ENCODE assay signal across 7 cellular contexts in genomic region chr18:51385270-51385669, GRCh38.
"Had no signal": no experiment of that assay in that cellular context is flagged by ENCODE, and none has a peak within 500 bp of the region (broad histone marks: within the 10 kb centered on the region; RNA-seq: fewer than 3 reads in every experiment).

No MANE protein-coding gene starts in this region.

- DNase-seq: GM23248, H7, HFFc6, KBM-7 had no signal

- H3K27me3 Mint-ChIP-seq: IgD-negative memory B cell had no signal

- H3K27ac ChIP-seq: GM23248, HL-60 had no signal

- H3K4me3 ChIP-seq: GM23248, HAP-1 had no signal

- H3K4me3 Mint-ChIP-seq: HFFc6, IgD-negative memory B cell had no signal

- H3K36me3 ChIP-seq: HAP-1 had no signal

- H2AFZ ChIP-seq: GM23248 had no signal

- H3K9me3 Mint-ChIP-seq: HFFc6, IgD-negative memory B cell had no signal

- H3K4me1 ChIP-seq: HAP-1 had no signal

- H3K36me3 Mint-ChIP-seq: IgD-negative memory B cell had no signal

- H3K27ac Mint-ChIP-seq: HFFc6, IgD-negative memory B cell had no signal
